ENCODE assay signal across 13 cellular contexts in genomic region chr15:82146990-82147461, GRCh38.
DNase-seq lines count a peak whose midpoint lies in the region; ATAC-seq, FAIRE-seq and TF ChIP-seq lines count a peak whose summit lies in the region.
"Had no signal": no experiment of that assay in that cellular context is flagged by ENCODE, and none has a peak within 500 bp of the region (broad histone marks: within the 10 kb centered on the region; RNA-seq: fewer than 3 reads in every experiment).

No MANE protein-coding gene starts in this region.

- no peaks in the 10 kb centered on the region for H3K4me1 ChIP-seq in psoas muscle

- TF ChIP-seq CTCF in fibroblast of mammary gland (conservative IDR thresholded peaks at IDR 0.05; ENCODE audit: control insufficient read depth, insufficient read depth, low read depth, low read length) (no peak), psoas muscle (IDR thresholded peaks at IDR 0.05) (no peak)

- H3K4me3 ChIP-seq in fibroblast of mammary gland (ENCODE audit: control insufficient read depth, low read depth, low read length) (no peak overlapping the region), psoas muscle (no peak overlapping the region)
- H3K4me3 ChIP-seq: stomach had no signal

- peaks cover 3 to 34% of the 10 kb centered on the region in 2 donors for H3K36me3 ChIP-seq in psoas muscle (ENCODE audit: insufficient read depth in 1 of 2, low read depth in 1 of 2)

- in situ Hi-C loops in KBM-7 (cut with MboI; ENCODE audit: low pct_unique_long_range_greater_than_20kb, low sequenced_read_pairs) = no loop called here

- peak; percentile 70 for ATAC-seq in SK-N-SH treated with all-trans-retinoic acid at 6 μM for 48 hours
- ATAC-seq in psoas muscle = peak; percentile 66 to 91 (median 86)
- no peak for ATAC-seq in GM21786 (IDR thresholded peaks at IDR 0.05; ENCODE audit: unreplicated experiment)
- no peak for ATAC-seq in GM18498 (IDR thresholded peaks at IDR 0.05; ENCODE audit: unreplicated experiment)
- ATAC-seq: activated CD8-positive, alpha-beta T cell treated with anti-CD3 and anti-CD28 coated beads, Interleukin-2, amount 10 ng/mL, durations not matched to agents 7 days and 5 days had no signal

- FAIRE-seq in H54 (lab: Jason Lieb, UNC) = peak; percentile 82

- H3K27ac ChIP-seq in psoas muscle = peak overlapping the region; percentile 67

- no peak for TF ChIP-seq POLR2A in H54 (IDR thresholded peaks at IDR 0.05; ENCODE audit: low read depth, low read length)

- no peaks in the 10 kb centered on the region for H3K9me3 ChIP-seq in psoas muscle
- H3K9me3 ChIP-seq: stomach had no signal

- 33 to 56% (median 34%) methylated on average over 8 of the region's 8 CpGs for WGBS in psoas muscle, 3 donors

- DNase-seq in H54 (ENCODE audit: insufficient read length, low spot score) (no peak), fibroblast of mammary gland (ENCODE audit: low read depth) (peak; percentile 89), psoas muscle (no peak), dedifferentiated amniotic fluid mesenchymal stem cell (ENCODE audit: extremely low spot score) (no peak), KBM-7 (no peak)
- DNase-seq: activated CD8-positive, alpha-beta T cell treated with anti-CD3 and anti-CD28 coated beads, Interleukin-2, amount 10 ng/mL, durations not matched to agents 7 days and 5 days; DMS79 treated with DMSO at 0.1 percent for 48 hours; H7; naive B cell; stomach had no signal

- intact Hi-C loops in psoas muscle (cut with DNase I) = loop anchor here in 1 of 2 donors (5.0 kb wide), 1 partner anchor 35 kb away; no protein-coding TSS in a partner anchor

- no peaks in the 10 kb centered on the region for H3K27me3 ChIP-seq in psoas muscle (ENCODE audit: insufficient read depth in 3 of 3, low read length in 2 of 3)
- H3K27me3 ChIP-seq: stomach had no signal

TF ChIP-seq in SK-N-SH treated with all-trans-retinoic acid at 6 μM for 48 hours, 23 proteins besides CTCF, POLR2A, EP300 and RAD21:
- TF ChIP-seq ZC3H10 (CRISPR knock-in tag; IDR thresholded peaks at IDR 0.05) (no peak), ZFP30 (CRISPR knock-in tag; IDR thresholded peaks at IDR 0.05) (no peak), ZNF8 (CRISPR knock-in tag; IDR thresholded peaks at IDR 0.05) (no peak), PATZ1 (CRISPR knock-in tag; IDR thresholded peaks at IDR 0.05; ENCODE audit: borderline replicate concordance) (no peak), PPARA (CRISPR knock-in tag; IDR thresholded peaks at IDR 0.05; ENCODE audit: borderline replicate concordance) (no peak), CSDC2 (CRISPR knock-in tag; IDR thresholded peaks at IDR 0.05) (no peak), TCF4 (CRISPR knock-in tag; IDR thresholded peaks at IDR 0.05; ENCODE audit: borderline replicate concordance) (no peak), ZNF565 (CRISPR knock-in tag; conservative IDR thresholded peaks at IDR 0.05; ENCODE audit: low read depth) (no peak), POU6F1 (CRISPR knock-in tag; IDR thresholded peaks at IDR 0.05; ENCODE audit: borderline replicate concordance, low read depth) (no peak), ESRRG (CRISPR knock-in tag; IDR thresholded peaks at IDR 0.05) (no peak), BACH2 (CRISPR knock-in tag; IDR thresholded peaks at IDR 0.05; ENCODE audit: borderline replicate concordance) (no peak), TOX (CRISPR knock-in tag; IDR thresholded peaks at IDR 0.05; ENCODE audit: borderline replicate concordance) (no peak), ISL1 (CRISPR knock-in tag; IDR thresholded peaks at IDR 0.05) (no peak), RARB (CRISPR knock-in tag; IDR thresholded peaks at IDR 0.05) (no peak), CSRNP3 (CRISPR knock-in tag; IDR thresholded peaks at IDR 0.05) (no peak)
- TF ChIP-seq, protein P1, sequence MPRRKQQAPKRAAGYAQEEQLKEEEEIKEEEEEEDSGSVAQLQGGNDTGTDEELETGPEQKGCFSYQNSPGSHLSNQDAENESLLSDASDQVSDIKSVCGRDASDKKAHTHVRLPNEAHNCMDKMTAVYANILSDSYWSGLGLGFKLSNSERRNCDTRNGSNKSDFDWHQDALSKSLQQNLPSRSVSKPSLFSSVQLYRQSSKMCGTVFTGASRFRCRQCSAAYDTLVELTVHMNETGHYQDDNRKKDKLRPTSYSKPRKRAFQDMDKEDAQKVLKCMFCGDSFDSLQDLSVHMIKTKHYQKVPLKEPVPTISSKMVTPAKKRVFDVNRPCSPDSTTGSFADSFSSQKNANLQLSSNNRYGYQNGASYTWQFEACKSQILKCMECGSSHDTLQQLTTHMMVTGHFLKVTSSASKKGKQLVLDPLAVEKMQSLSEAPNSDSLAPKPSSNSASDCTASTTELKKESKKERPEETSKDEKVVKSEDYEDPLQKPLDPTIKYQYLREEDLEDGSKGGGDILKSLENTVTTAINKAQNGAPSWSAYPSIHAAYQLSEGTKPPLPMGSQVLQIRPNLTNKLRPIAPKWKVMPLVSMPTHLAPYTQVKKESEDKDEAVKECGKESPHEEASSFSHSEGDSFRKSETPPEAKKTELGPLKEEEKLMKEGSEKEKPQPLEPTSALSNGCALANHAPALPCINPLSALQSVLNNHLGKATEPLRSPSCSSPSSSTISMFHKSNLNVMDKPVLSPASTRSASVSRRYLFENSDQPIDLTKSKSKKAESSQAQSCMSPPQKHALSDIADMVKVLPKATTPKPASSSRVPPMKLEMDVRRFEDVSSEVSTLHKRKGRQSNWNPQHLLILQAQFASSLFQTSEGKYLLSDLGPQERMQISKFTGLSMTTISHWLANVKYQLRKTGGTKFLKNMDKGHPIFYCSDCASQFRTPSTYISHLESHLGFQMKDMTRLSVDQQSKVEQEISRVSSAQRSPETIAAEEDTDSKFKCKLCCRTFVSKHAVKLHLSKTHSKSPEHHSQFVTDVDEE (CRISPR knock-in tag; IDR thresholded peaks at IDR 0.05) = no peak
- TF ChIP-seq, protein P2, sequence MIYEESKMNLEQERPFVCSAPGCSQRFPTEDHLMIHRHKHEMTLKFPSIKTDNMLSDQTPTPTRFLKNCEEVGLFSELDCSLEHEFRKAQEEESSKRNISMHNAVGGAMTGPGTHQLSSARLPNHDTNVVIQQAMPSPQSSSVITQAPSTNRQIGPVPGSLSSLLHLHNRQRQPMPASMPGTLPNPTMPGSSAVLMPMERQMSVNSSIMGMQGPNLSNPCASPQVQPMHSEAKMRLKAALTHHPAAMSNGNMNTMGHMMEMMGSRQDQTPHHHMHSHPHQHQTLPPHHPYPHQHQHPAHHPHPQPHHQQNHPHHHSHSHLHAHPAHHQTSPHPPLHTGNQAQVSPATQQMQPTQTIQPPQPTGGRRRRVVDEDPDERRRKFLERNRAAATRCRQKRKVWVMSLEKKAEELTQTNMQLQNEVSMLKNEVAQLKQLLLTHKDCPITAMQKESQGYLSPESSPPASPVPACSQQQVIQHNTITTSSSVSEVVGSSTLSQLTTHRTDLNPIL (CRISPR knock-in tag; IDR thresholded peaks at IDR 0.05; ENCODE audit: low read depth) = no peak

Comparison
In these comparisons a context has a peak if more than half of its experiments do, and no peak if none do; other contexts are left out.
1. ATAC-seq: peak in SK-N-SH treated with all-trans-retinoic acid at 6 μM for 48 hours (single experiment) and psoas muscle (4 of 4); none in GM21786 (single experiment) and GM18498 (single experiment).